Comparison of ENCODE assay signal across 4 cellular contexts in the genomic region with DNA sequence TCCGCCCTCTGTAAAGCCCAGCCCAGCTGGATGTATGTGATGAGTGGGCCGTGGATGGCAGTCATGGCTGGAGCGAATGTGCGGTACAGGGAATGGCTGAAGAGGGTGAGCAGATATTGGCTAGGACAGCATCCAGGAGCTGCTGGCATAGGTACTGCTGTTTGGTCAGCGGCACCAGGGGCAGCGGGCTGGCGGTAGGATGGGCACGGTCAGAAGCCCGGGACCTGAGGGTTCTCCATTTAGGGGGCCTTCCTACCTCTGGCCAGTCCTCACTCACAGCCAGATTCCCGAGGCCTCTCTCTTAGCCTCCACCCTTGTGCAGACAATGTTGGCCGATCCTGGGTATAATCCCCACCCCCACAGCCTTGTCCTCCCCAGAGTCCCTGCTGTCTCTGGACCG. TPM values are rescaled to one million over a fixed set of nuclear protein-coding genes. Genes with fewer than 3 reads are reported as not detected.
"Had no signal": no experiment of that assay in that cellular context is flagged by ENCODE, and none has a peak within 500 bp of the region (broad histone marks: within the 10 kb centered on the region; RNA-seq: fewer than 3 reads in every experiment).

No MANE protein-coding gene starts in this region.

RNA-seq across cellular contexts. Expression of a gene that starts 53.1 kb away (rescaled TPM):
- total RNA-seq: LHCN-M2, M059J, MCF 10A, NCI-H460 had no signal
